In the genomic region with DNA sequence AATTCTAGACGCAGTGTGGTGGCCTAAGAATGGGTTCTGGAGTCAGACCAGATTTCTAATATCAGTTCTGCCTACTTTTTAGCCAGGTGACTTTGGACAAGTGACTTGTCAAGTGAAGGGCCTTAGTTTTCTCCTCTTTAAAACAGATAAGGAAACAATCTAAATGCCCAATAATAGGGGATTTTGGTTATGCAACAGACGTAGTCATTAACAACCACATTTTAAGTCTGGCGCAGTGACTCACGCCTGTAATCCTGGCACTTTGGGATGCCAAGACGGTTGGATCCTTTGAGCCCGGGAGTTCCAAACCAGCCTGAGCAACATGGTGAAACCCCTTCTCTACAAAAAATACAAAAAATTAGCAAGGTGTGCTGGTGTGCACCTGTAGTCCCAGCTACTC, we compare ENCODE assay signal across 13 cellular contexts. TPM values are rescaled to one million over a fixed set of nuclear protein-coding genes. Genes with fewer than 3 reads are reported as not detected.
A peak's percentile ranks its signal among the peaks of the same experiment; 100 is the strongest.
DNase-seq lines count a peak whose midpoint lies in the region; ATAC-seq, FAIRE-seq and TF ChIP-seq lines count a peak whose summit lies in the region.
"Had no signal": no experiment of that assay in that cellular context is flagged by ENCODE, and none has a peak within 500 bp of the region (broad histone marks: within the 10 kb centered on the region; RNA-seq: fewer than 3 reads in every experiment).

No MANE protein-coding gene starts in this region.

- peaks cover 15% of the 10 kb centered on the region; the same call in 1 of the 2 replicates for H3K4me1 ChIP-seq in Caco-2
- peaks cover 23 to 24% of the 10 kb centered on the region in 2 experiments; a peak in 4 of 5 replicates for H3K4me1 ChIP-seq in K562 (replicated peaks in 1 of 2; ENCODE audit: control insufficient read depth in 2 of 2, insufficient read depth in 2 of 2, low read length in 2 of 2)
- peaks cover 0 to 29% (median 5%) of the 10 kb centered on the region in 3 donors for H3K4me1 ChIP-seq in gastroesophageal sphincter

- H3K9ac ChIP-seq in K562 (ENCODE audit: insufficient read depth in 1 of 2, low read depth in 2 of 2, low read length in 2 of 2), result 0 out of 4 replicates have a peak overlapping the region, but pooled peaks of 1 of the 2 experiments have one; percentile 80

- H3K27me3 ChIP-seq in Caco-2 (replicated peaks; ENCODE audit: control insufficient read depth, insufficient read depth, low read length) (no peaks in the 10 kb centered on the region), K562 (ENCODE audit: control insufficient read depth in 2 of 2, insufficient read depth in 2 of 2, low read length in 2 of 2) (no peaks in the 10 kb centered on the region), gastroesophageal sphincter (no peaks in the 10 kb centered on the region)

- TF ChIP-seq POLR2A in K562 (conservative IDR thresholded peaks at IDR 0.05), result no peak
- no peak for TF ChIP-seq POLR2A in gastroesophageal sphincter (IDR thresholded peaks at IDR 0.05)

- DNase-seq in Caco-2, result no peak
- DNase-seq in K562 (ENCODE audit: extremely low read depth in 1 of 4, low spot score in 3 of 4), result no peak
- no peak for DNase-seq in natural killer cell
- DNase-seq in activated CD4-positive, alpha-beta T cell treated with anti-CD3 and anti-CD28 coated beads for 48 hours, result no peak
- DNase-seq in activated naive CD4-positive, alpha-beta T cell treated with Interleukin-2 at 50 U/mL for 16 hours, result no peak
- DNase-seq: activated naive CD4-positive, alpha-beta T cell; DMS 273 treated with DMSO at 0.1 percent for 48 hours had no signal

- BruUV-seq in Caco-2 (replicated peaks; lab: Mats Ljungman, UMichigan) (no TSS peak), K562 (replicated peaks; lab: Mats Ljungman, UMichigan) (no TSS peak)

- peak overlapping the region; percentile 85 for H3K4me3 Mint-ChIP-seq in Caco-2 (ENCODE audit: unreplicated experiment)
- peak overlapping the region; percentile 88 for H3K4me3 Mint-ChIP-seq in natural killer cell

- ATAC-seq in K562, result no peak
- no peak for ATAC-seq in natural killer cell
- ATAC-seq in GM18907 (IDR thresholded peaks at IDR 0.05; ENCODE audit: unreplicated experiment), result no peak
- ATAC-seq in gastroesophageal sphincter, result no peak

- no peak overlapping the region for H3K4me3 ChIP-seq in Caco-2 (ENCODE audit: low read depth, low read length)
- H3K4me3 ChIP-seq in K562, result no peak overlapping the region
- H3K4me3 ChIP-seq in gastroesophageal sphincter, result no peak overlapping the region

- 63% methylated on average over 6 of the region's 6 CpGs for WGBS in K562 (ENCODE audit: insufficient coverage, low coverage, missing lambda C conversion rate)
- 73% methylated on average over 4 of the region's 6 CpGs; no CpG with 5 or more reads in 1 of the 2 donors for WGBS in gastroesophageal sphincter (ENCODE audit: low coverage in 1 of 2), 2 donors

- no peaks in the 10 kb centered on the region for H3K9me1 ChIP-seq in K562 (ENCODE audit: control insufficient read depth, insufficient read depth, low read length)

- no peak for TF ChIP-seq RAD21 in K562 (CRISPR knock-in tag; conservative IDR thresholded peaks at IDR 0.05 in 1 of 2, IDR thresholded peaks at IDR 0.05 in 1 of 2)

- POLR2A ChIA-PET in Caco-2 (lab: Charles Lee) (no interaction called here), K562 (lab: Yijun Ruan, JAX) (no interaction called here)

- intact Hi-C loops in Caco-2 (cut with micrococcal nuclease; ENCODE audit: unreplicated experiment) (no loop called here), K562 (cut with micrococcal nuclease) (no loop called here), natural killer cell (cut with micrococcal nuclease) (loop anchor here (10.0 kb wide), 1 partner anchor 1049 kb away; a partner anchor contains a TSS)

- H3K9me3 ChIP-seq in Caco-2, result no peaks in the 10 kb centered on the region
- H3K9me3 ChIP-seq in KOPT-K1 (ENCODE audit: insufficient read depth, low read length, poor library complexity, severe bottlenecking), result no peaks in the 10 kb centered on the region
- H3K9me3 ChIP-seq in K562 (replicated peaks; ENCODE audit: control insufficient read depth, insufficient read depth, low read depth, low read length), result no peaks in the 10 kb centered on the region
- H3K9me3 ChIP-seq in gastroesophageal sphincter, result no peaks in the 10 kb centered on the region

- H3K9me3 Mint-ChIP-seq in Caco-2 (ENCODE audit: unreplicated experiment), result no peaks in the 10 kb centered on the region
- H3K9me3 Mint-ChIP-seq in natural killer cell, result no peaks in the 10 kb centered on the region

- H3K36me3 ChIP-seq in Caco-2 (ENCODE audit: control insufficient read depth, insufficient read depth, low read length), result no peaks in the 10 kb centered on the region; the same call in 1 of the 2 replicates
- H3K36me3 ChIP-seq in KOPT-K1 (ENCODE audit: insufficient read depth, low read length), result peaks cover 2% of the 10 kb centered on the region; the same call in 1 of the 2 replicates
- no peaks in the 10 kb centered on the region; the same call in 2 of the 3 replicates for H3K36me3 ChIP-seq in K562 (ENCODE audit: control insufficient read depth, insufficient read depth, low read length)
- H3K36me3 ChIP-seq in gastroesophageal sphincter, result no peaks in the 10 kb centered on the region

- peak overlapping the region; percentile 91 for H3K4me2 ChIP-seq in K562 (ENCODE audit: insufficient read depth, low read length)

- H3K27me3 Mint-ChIP-seq in Caco-2 (ENCODE audit: insufficient read depth, unreplicated experiment), result no peaks in the 10 kb centered on the region
- no peaks in the 10 kb centered on the region for H3K27me3 Mint-ChIP-seq in natural killer cell (ENCODE audit: low read depth in 2 of 2)

- H3K4me1 Mint-ChIP-seq in Caco-2 (ENCODE audit: low read depth, unreplicated experiment) (peaks cover 7% of the 10 kb centered on the region), natural killer cell (peaks cover 12 to 22% of the 10 kb centered on the region in 2 donors)

- peaks cover 20% of the 10 kb centered on the region for H3K36me3 Mint-ChIP-seq in Caco-2 (ENCODE audit: insufficient read depth, unreplicated experiment)
- no peaks in the 10 kb centered on the region for H3K36me3 Mint-ChIP-seq in natural killer cell

- in situ Hi-C loops in K562 (cut with MboI), result no loop called here

- no peaks in the 10 kb centered on the region for H4K20me1 ChIP-seq in K562 (replicated peaks; ENCODE audit: control insufficient read depth, insufficient read depth, low read length)

- FAIRE-seq in K562 (lab: Jason Lieb, UNC), result no peak
- FAIRE-seq: islet of Langerhans, TTC549 had no signal

- H2AFZ ChIP-seq in K562 (ENCODE audit: low read depth, low read length), result peak overlapping the region; percentile 92

- no peak for TF ChIP-seq EP300 in K562 (IDR thresholded peaks at IDR 0.05; ENCODE audit: low read length)
- TF ChIP-seq EP300 in gastroesophageal sphincter (IDR thresholded peaks at IDR 0.05), result no peak

- TF ChIP-seq CTCF in Caco-2 (IDR thresholded peaks at IDR 0.05; ENCODE audit: insufficient read depth in 1 of 2, low read depth in 1 of 2, low read length in 1 of 2, severe bottlenecking in 1 of 2, unreplicated experiment in 1 of 2), result no peak
- no peak for TF ChIP-seq CTCF in K562 (IDR thresholded peaks at IDR 0.05 in 2 of 3, conservative IDR thresholded peaks at IDR 0.05 in 1 of 3; ENCODE audit: insufficient read depth in 2 of 3, low read depth in 1 of 3, low read length in 3 of 3)
- TF ChIP-seq CTCF in natural killer cell (IDR thresholded peaks at IDR 0.05), result no peak
- no peak for TF ChIP-seq CTCF in gastroesophageal sphincter (IDR thresholded peaks at IDR 0.05)

- peaks cover 23% of the 10 kb centered on the region for H3K79me2 ChIP-seq in K562 (ENCODE audit: control insufficient read depth, insufficient read depth, low read length)

- peak overlapping the region; percentile 82 for H3K27ac Mint-ChIP-seq in Caco-2 (ENCODE audit: unreplicated experiment)
- H3K27ac Mint-ChIP-seq in natural killer cell, result peak overlapping the region; percentile 78 to 92

- H3K27ac ChIP-seq in KOPT-K1 (ENCODE audit: low read depth, low read length, poor library complexity, severe bottlenecking) (peak overlapping the region; percentile 92), K562 (ENCODE audit: extremely low read depth, low read depth, low read length) (peak overlapping the region; percentile 87; the same call in 1 of the 3 replicates), gastroesophageal sphincter (peak overlapping the region in 1 of 4 donors; percentile 89)

- CTCF ChIA-PET in Caco-2 (lab: Charles Lee) (no interaction called here), K562 (lab: Yijun Ruan, JAX; ENCODE audit: low intra/inter-chr PET ratio) (no interaction called here)

RNA-seq across cellular contexts. Expression of a gene that starts 2.1 kb away (rescaled TPM):
- total RNA-seq in Caco-2 (2022) (51.9 and 55.1 TPM in 2 replicates), K562 (2014; rRNA removed) (14.9 and 18.7 TPM in 2 replicates), K562 (2014; rRNA removed; fragmentation: Illumina TruSeq; extraction: Trizol) (12.3 and 14.3 TPM in 2 replicates), K562 (2015; rRNA removed; fragmentation: Illumina TruSeq; extraction: Trizol) (17.7 and 20.0 TPM in 2 replicates), K562 (2021) (34.6 and 36.3 TPM in 2 replicates), natural killer cell (10 to 100 TPM; 18.0 to 21.0 (median 20.4) TPM), gastroesophageal sphincter (10 to 100 TPM in 3 of 4 donors, 1 to 10 TPM in 1; 9.7 to 18.5 (median 13.4) TPM)
- total RNA-seq in K562 (2011; cell fraction: chromatin; rRNA removed; ENCODE audit: low replicate concordance), result 70.2 and 125 TPM in 2 replicates
- total RNA-seq in K562 (2011; cell fraction: nucleolus; rRNA removed), result 63.9 and 65.7 TPM in 2 replicates
- total RNA-seq in K562 (2011; cell fraction: nucleoplasm; rRNA removed), result 43.7 and 52.0 TPM in 2 replicates
- polyA plus RNA-seq in K562 (2011; rRNA removed) (16.8 and 27.4 TPM in 2 replicates), K562 (2014; fragmentation: Illumina TruSeq; extraction: Trizol) (29.2 and 34.4 TPM in 2 replicates), K562 (2014; fragmentation: Nextera tagmentation; extraction: Ambion mirVana) (1 to 10 TPM; 4.3 to 5.1 TPM), K562 (2014; rRNA removed) (21.1 and 23.6 TPM in 2 replicates)
- polyA plus RNA-seq in K562 (2011; cell fraction: cytosol; rRNA removed), result 22.4 and 23.0 TPM in 2 replicates
- 124 and 127 TPM in 2 replicates for polyA plus RNA-seq in K562 (2011; cell fraction: nucleus; rRNA removed)
- 26.5 and 26.7 TPM in 2 replicates for polyA plus RNA-seq in K562 (2012)
- 23.6 and 25.0 TPM in 2 replicates for polyA minus RNA-seq in K562 (2011; rRNA and poly(A)+ RNA removed)
- polyA minus RNA-seq in K562 (2011; cell fraction: cytosol; rRNA and poly(A)+ RNA removed), result 32.7 and 34.5 TPM in 2 replicates
- 21.3 and 38.7 TPM in 2 replicates for polyA minus RNA-seq in K562 (2011; cell fraction: nucleus; rRNA and poly(A)+ RNA removed)

RNA-seq across cellular contexts. Expression of a gene that starts 27.4 kb away (rescaled TPM):
- total RNA-seq in Caco-2 (2022) (477 and 482 TPM in 2 replicates), K562 (2014; rRNA removed) (391 and 416 TPM in 2 replicates), K562 (2014; rRNA removed; fragmentation: Illumina TruSeq; extraction: Trizol) (451 and 452 TPM in 2 replicates), K562 (2015; rRNA removed; fragmentation: Illumina TruSeq; extraction: Trizol) (483 and 534 TPM in 2 replicates), K562 (2021) (415 and 475 TPM in 2 replicates), natural killer cell (100 to 1,000 TPM; 370 to 454 (median 439) TPM), gastroesophageal sphincter (100 to 1,000 TPM; 196 to 268 (median 213) TPM)
- 492 and 515 TPM in 2 replicates for total RNA-seq in K562 (2011; cell fraction: chromatin; rRNA removed; ENCODE audit: low replicate concordance)
- 215 and 243 TPM in 2 replicates for total RNA-seq in K562 (2011; cell fraction: nucleolus; rRNA removed)
- total RNA-seq in K562 (2011; cell fraction: nucleoplasm; rRNA removed), result 384 and 647 TPM in 2 replicates
- polyA plus RNA-seq in K562 (2011; rRNA removed) (499 and 555 TPM in 2 replicates), K562 (2014; fragmentation: Illumina TruSeq; extraction: Trizol) (626 and 651 TPM in 2 replicates), K562 (2014; fragmentation: Nextera tagmentation; extraction: Ambion mirVana) (100 to 1,000 TPM; 353 to 392 TPM), K562 (2014; rRNA removed) (333 and 355 TPM in 2 replicates)
- polyA plus RNA-seq in K562 (2011; cell fraction: cytosol; rRNA removed), result 504 and 579 TPM in 2 replicates
- polyA plus RNA-seq in K562 (2011; cell fraction: nucleus; rRNA removed), result 784 and 825 TPM in 2 replicates
- polyA plus RNA-seq in K562 (2012), result 358 and 601 TPM in 2 replicates
- 294 and 395 TPM in 2 replicates for polyA minus RNA-seq in K562 (2011; rRNA and poly(A)+ RNA removed)
- 204 and 242 TPM in 2 replicates for polyA minus RNA-seq in K562 (2011; cell fraction: cytosol; rRNA and poly(A)+ RNA removed)
- polyA minus RNA-seq in K562 (2011; cell fraction: nucleus; rRNA and poly(A)+ RNA removed), result 62.5 and 119 TPM in 2 replicates

RNA-seq across cellular contexts. Expression of a gene that starts 33.0 kb away (rescaled TPM):
- total RNA-seq in Caco-2 (2022) (35.7 and 37.6 TPM in 2 replicates), K562 (2014; rRNA removed) (not detected in 2 replicates), K562 (2014; rRNA removed; fragmentation: Illumina TruSeq; extraction: Trizol) (not detected in 2 replicates), K562 (2015; rRNA removed; fragmentation: Illumina TruSeq; extraction: Trizol) (not detected in 2 replicates), K562 (2021) (0.11 TPM in 1 of 2 replicates, not detected in the other), natural killer cell (not detected), gastroesophageal sphincter (not detected)
- not detected in 2 replicates for total RNA-seq in K562 (2011; cell fraction: chromatin; rRNA removed; ENCODE audit: low replicate concordance)
- total RNA-seq in K562 (2011; cell fraction: nucleolus; rRNA removed), result not detected in 2 replicates
- total RNA-seq in K562 (2011; cell fraction: nucleoplasm; rRNA removed), result not detected in 2 replicates
- polyA plus RNA-seq in K562 (2011; rRNA removed) (not detected in 2 replicates), K562 (2014; fragmentation: Illumina TruSeq; extraction: Trizol) (not detected in 2 replicates), K562 (2014; fragmentation: Nextera tagmentation; extraction: Ambion mirVana) (not detected), K562 (2014; rRNA removed) (not detected in 2 replicates)
- not detected in 2 replicates for polyA plus RNA-seq in K562 (2011; cell fraction: cytosol; rRNA removed)
- not detected in 2 replicates for polyA plus RNA-seq in K562 (2011; cell fraction: nucleus; rRNA removed)
- polyA plus RNA-seq in K562 (2012), result not detected in 2 replicates
- polyA minus RNA-seq in K562 (2011; rRNA and poly(A)+ RNA removed), result not detected in 2 replicates
- not detected in 2 replicates for polyA minus RNA-seq in K562 (2011; cell fraction: cytosol; rRNA and poly(A)+ RNA removed)
- polyA minus RNA-seq in K562 (2011; cell fraction: nucleus; rRNA and poly(A)+ RNA removed), result not detected in 2 replicates
- total RNA-seq: posterior vena cava had no signal

RNA-seq across cellular contexts. Expression of a gene that starts 45.5 kb away (rescaled TPM):
- total RNA-seq in Caco-2 (2022) (4.2 and 6.1 TPM in 2 replicates), K562 (2014; rRNA removed) (0.98 and 4.0 TPM in 2 replicates), K562 (2014; rRNA removed; fragmentation: Illumina TruSeq; extraction: Trizol) (1.4 and 1.9 TPM in 2 replicates), K562 (2015; rRNA removed; fragmentation: Illumina TruSeq; extraction: Trizol) (1.9 and 2.0 TPM in 2 replicates), K562 (2021) (1.8 and 2.6 TPM in 2 replicates), natural killer cell (1 to 10 TPM; 2.2 to 3.0 (median 2.4) TPM), gastroesophageal sphincter (10 to 100 TPM in 3 of 4 donors, 1 to 10 TPM in 1; 7.1 to 37.5 (median 25.6) TPM)
- total RNA-seq in K562 (2011; cell fraction: chromatin; rRNA removed; ENCODE audit: low replicate concordance), result 37.4 and 39.2 TPM in 2 replicates
- 12.5 and 12.8 TPM in 2 replicates for total RNA-seq in K562 (2011; cell fraction: nucleolus; rRNA removed)
- total RNA-seq in K562 (2011; cell fraction: nucleoplasm; rRNA removed), result 27.9 and 36.9 TPM in 2 replicates
- polyA plus RNA-seq in K562 (2011; rRNA removed) (2.6 TPM in 2 replicates), K562 (2014; fragmentation: Illumina TruSeq; extraction: Trizol) (1.1 and 1.6 TPM in 2 replicates), K562 (2014; fragmentation: Nextera tagmentation; extraction: Ambion mirVana) (1 to 10 TPM; 1.6 to 1.9 TPM), K562 (2014; rRNA removed) (2.1 and 4.0 TPM in 2 replicates)
- polyA plus RNA-seq in K562 (2011; cell fraction: cytosol; rRNA removed), result 1.4 and 2.1 TPM in 2 replicates
- polyA plus RNA-seq in K562 (2011; cell fraction: nucleus; rRNA removed), result 11.1 and 17.6 TPM in 2 replicates
- polyA plus RNA-seq in K562 (2012), result 2.4 and 2.5 TPM in 2 replicates
- polyA minus RNA-seq in K562 (2011; rRNA and poly(A)+ RNA removed), result 6.0 and 6.5 TPM in 2 replicates
- polyA minus RNA-seq in K562 (2011; cell fraction: cytosol; rRNA and poly(A)+ RNA removed), result 0.86 TPM in 1 of 2 replicates, not detected in the other
- polyA minus RNA-seq in K562 (2011; cell fraction: nucleus; rRNA and poly(A)+ RNA removed), result 3.9 and 6.7 TPM in 2 replicates

Comparison
In these comparisons a context has a peak if more than half of its experiments do, and no peak if none do; other contexts are left out.
1. RNA of a gene that starts 33.0 kb away (total RNA-seq): 35.7 to 37.6 TPM in Caco-2; 0.11 TPM in K562, not detected in natural killer cell and not detected in gastroesophageal sphincter; every median in the first group is over 10 times any median in the second.